Comparison of ENCODE assay signal across 25 cellular contexts in the genomic region with DNA sequence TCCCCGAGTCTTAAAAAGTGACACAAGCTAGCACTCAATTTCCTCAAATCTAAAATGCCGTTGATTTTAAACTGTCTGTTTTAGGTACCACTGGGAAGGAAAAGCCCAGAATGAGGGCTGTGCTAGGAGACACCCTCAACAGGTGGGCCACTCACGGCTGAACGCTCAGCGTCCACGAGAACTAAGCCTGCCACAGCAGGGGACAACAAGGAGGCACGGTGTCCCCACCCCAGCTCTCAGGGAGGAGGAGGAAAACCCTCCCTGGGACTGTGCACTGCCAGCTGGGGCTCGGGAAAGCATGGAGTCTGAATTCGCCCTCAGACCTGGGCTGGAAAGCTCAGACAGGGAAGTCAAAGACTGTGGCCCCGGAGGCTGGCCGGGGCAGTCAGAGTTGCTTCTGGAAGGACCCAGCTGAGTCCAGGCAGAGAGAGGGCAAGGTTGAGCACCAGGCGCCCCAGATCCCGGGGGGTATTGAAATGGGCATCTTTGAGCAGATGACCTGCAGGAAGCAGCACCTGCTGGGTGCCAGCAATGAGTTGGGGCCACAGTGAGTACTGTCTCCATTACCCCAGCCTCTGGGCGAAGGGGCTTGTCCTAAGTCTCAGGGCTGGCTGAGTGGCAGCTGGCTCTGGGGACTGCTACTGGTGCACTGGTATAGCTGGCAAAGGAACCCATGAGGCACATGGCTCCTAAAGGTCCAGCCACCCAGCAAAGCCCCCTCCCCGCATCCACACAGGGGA. TPM values are rescaled to one million over a fixed set of nuclear protein-coding genes. Genes with fewer than 3 reads are reported as not detected.
DNase-seq lines count a peak whose midpoint lies in the region; TF ChIP-seq lines count a peak whose summit lies in the region.
"Had no signal": no experiment of that assay in that cellular context is flagged by ENCODE, and none has a peak within 500 bp of the region (broad histone marks: within the 10 kb centered on the region; RNA-seq: fewer than 3 reads in every experiment).

No MANE protein-coding gene starts in this region.

- H2AFZ ChIP-seq in smooth muscle cell (ENCODE audit: low read depth), result no peak overlapping the region

- H3K79me2 ChIP-seq in smooth muscle cell (ENCODE audit: low read depth), result no peaks in the 10 kb centered on the region
- H3K79me2 ChIP-seq: parathyroid adenoma had no signal

- no peaks in the 10 kb centered on the region for H3F3A ChIP-seq in smooth muscle cell (ENCODE audit: low read depth)

- 78% methylated on average over 15 of the region's 15 CpGs for WGBS in smooth muscle cell (ENCODE audit: low lambda C conversion rate)

- H3K4me3 ChIP-seq in left ventricle myocardium inferior, result no peak overlapping the region
- H3K4me3 ChIP-seq in SJSA1, result peak overlapping the region; percentile 57; the same call in 1 of the 2 replicates
- H3K4me3 ChIP-seq in iPS-20b (ENCODE audit: low read length), result peak overlapping the region; percentile 83; the same call in 1 of the 2 replicates
- no peak overlapping the region for H3K4me3 ChIP-seq in smooth muscle cell

- H3K9ac ChIP-seq in iPS-20b (ENCODE audit: low read depth, low read length) (no peak overlapping the region), smooth muscle cell (ENCODE audit: low read depth) (no peak overlapping the region)
- H3K9ac ChIP-seq: parathyroid adenoma had no signal

- intact Hi-C loops in left ventricle myocardium inferior (cut with micrococcal nuclease), result loop anchor here (10.0 kb wide), 2 partner anchors 127 to 347 kb away; no protein-coding TSS in a partner anchor
- intact Hi-C loops in cardiac septum (cut with DNase I), result loop anchor here (5.0 kb wide), 1 partner anchor 349 kb away; no protein-coding TSS in a partner anchor

- H3K27ac ChIP-seq in left ventricle myocardium inferior (replicated peaks), result no peak overlapping the region
- H3K27ac ChIP-seq in SJSA1, result 0 out of 2 replicates have a peak overlapping the region, but pooled peaks have one; percentile 90
- H3K27ac ChIP-seq in iPS-20b (ENCODE audit: low read length), result no peak overlapping the region
- no peak overlapping the region for H3K27ac ChIP-seq in smooth muscle cell (ENCODE audit: low read depth)
- H3K27ac ChIP-seq: esophagus squamous epithelium, parathyroid adenoma, suprapubic skin had no signal

- DNase-seq in left ventricle myocardium inferior (peak; percentile 11), cardiac septum (ENCODE audit: low spot score) (no peak), SJSA1 (ENCODE audit: low read depth in 1 of 2, low spot score in 2 of 2) (no peak), smooth muscle cell (lab: John Stamatoyannopoulos, UW; ENCODE audit: unreplicated experiment) (no peak), OCI-M1 (lab: John Stamatoyannopoulos, UW) (no peak), AG08396 (ENCODE audit: low spot score) (no peak)
- no peak for DNase-seq in stimulated activated CD4-positive, alpha-beta T cell treated with anti-CD3 and anti-CD28 coated beads, Interleukin-4, amount 100 ng/mL, for 4 hours
- DNase-seq: activated CD4-positive, CD25-positive, alpha-beta regulatory T cell; activated CD8-positive, alpha-beta T cell treated with anti-CD3 and anti-CD28 coated beads for 36 hours; activated T-cell treated with anti-CD3 and anti-CD28 coated beads, Interleukin-2, amount 50 U/mL, for 1 hour; C1 segment of cervical spinal cord; effector memory CD8-positive, alpha-beta T cell; esophagus squamous epithelium; KG1; NCI-H1694 treated with DMSO at 0.1 percent for 48 hours; NCI-H446 treated with DMSO at 0.1 percent for 48 hours; T-helper 9 cell had no signal

- peaks cover 10% of the 10 kb centered on the region for H4K20me1 ChIP-seq in smooth muscle cell (ENCODE audit: low read depth)

- TF ChIP-seq CTCF in left ventricle myocardium inferior (IDR thresholded peaks at IDR 0.05; ENCODE audit: borderline replicate concordance) (no peak), smooth muscle cell (IDR thresholded peaks at IDR 0.05; ENCODE audit: borderline replicate concordance, insufficient read depth, poor library complexity, severe bottlenecking) (no peak)

- peaks cover 95% of the 10 kb centered on the region for H3K27me3 ChIP-seq in left ventricle myocardium inferior (ENCODE audit: low read depth)
- no peaks in the 10 kb centered on the region for H3K27me3 ChIP-seq in SJSA1 (replicated peaks)
- H3K27me3 ChIP-seq in iPS-20b (ENCODE audit: insufficient read depth, low read length), result peaks cover 36% of the 10 kb centered on the region
- no peaks in the 10 kb centered on the region for H3K27me3 ChIP-seq in smooth muscle cell (ENCODE audit: low read depth)

- H3K4me2 ChIP-seq in smooth muscle cell, result peak overlapping the region; percentile 94

- H3K36me3 ChIP-seq in left ventricle myocardium inferior (no peaks in the 10 kb centered on the region), SJSA1 (peaks cover 33% of the 10 kb centered on the region), iPS-20b (ENCODE audit: insufficient read depth, low read depth, low read length) (no peaks in the 10 kb centered on the region), smooth muscle cell (ENCODE audit: low read depth) (no peaks in the 10 kb centered on the region)
- H3K36me3 ChIP-seq: esophagus squamous epithelium, suprapubic skin had no signal

- H3K4me1 ChIP-seq in left ventricle myocardium inferior (peaks cover 13% of the 10 kb centered on the region), SJSA1 (replicated peaks) (peaks cover 87% of the 10 kb centered on the region), iPS-20b (ENCODE audit: insufficient read depth, low read length) (peaks cover 14% of the 10 kb centered on the region; the same call in 1 of the 2 replicates), smooth muscle cell (ENCODE audit: low read depth) (peaks cover 10% of the 10 kb centered on the region)
- H3K4me1 ChIP-seq: parathyroid adenoma had no signal

- H3K9me3 ChIP-seq in left ventricle myocardium inferior (replicated peaks) (no peaks in the 10 kb centered on the region), SJSA1 (replicated peaks) (no peaks in the 10 kb centered on the region), iPS-20b (ENCODE audit: insufficient read depth, low read depth, low read length) (no peaks in the 10 kb centered on the region), smooth muscle cell (replicated peaks; ENCODE audit: low read depth) (no peaks in the 10 kb centered on the region)
- H3K9me3 ChIP-seq: esophagus squamous epithelium, suprapubic skin had no signal

RNA-seq across cellular contexts. Expression of a gene that starts 0.8 kb away (rescaled TPM):
- total RNA-seq in left ventricle myocardium inferior, result 0.27 TPM
- total RNA-seq in cardiac septum, result 0.30 TPM
- total RNA-seq in SJSA1 (2014; rRNA removed; shearing (Covaris generic)), result 130 and 165 TPM in 2 replicates
- total RNA-seq in smooth muscle cell, result 10.9 and 12.0 TPM in 2 replicates
- 33.9 and 35.9 TPM in 2 replicates for polyA plus RNA-seq in smooth muscle cell
- total RNA-seq: activated CD8-positive, alpha-beta T cell treated with anti-CD3 and anti-CD28 coated beads for 36 hours; G401 had no signal

RNA-seq across cellular contexts. Expression of a gene that starts 11.6 kb away (rescaled TPM):
- total RNA-seq in left ventricle myocardium inferior, result not detected
- total RNA-seq in cardiac septum, result not detected
- total RNA-seq in SJSA1 (2014; rRNA removed; shearing (Covaris generic)), result 1.5 and 4.6 TPM in 2 replicates
- not detected in 2 replicates for total RNA-seq in smooth muscle cell
- 0.05 and 0.48 TPM in 2 replicates for polyA plus RNA-seq in smooth muscle cell
- total RNA-seq: activated CD8-positive, alpha-beta T cell treated with anti-CD3 and anti-CD28 coated beads for 36 hours; G401; glomerular endothelial cell; liver; RPMI7951; suprapubic skin had no signal
- polyA plus RNA-seq: aorta, liver had no signal

Comparison
In these comparisons a context has a peak if more than half of its experiments do, and no peak if none do; other contexts are left out.
1. H3K4me3 ChIP-seq: peak in SJSA1 (single experiment) and iPS-20b (single experiment); none in left ventricle myocardium inferior (single experiment) and smooth muscle cell (single experiment).
2. RNA of a gene that starts 0.8 kb away (total RNA-seq): 130 to 165 TPM in SJSA1; 10.9 to 12.0 TPM in smooth muscle cell, 0.30 TPM in cardiac septum (single experiment) and 0.27 TPM in left ventricle myocardium inferior (single experiment); every median in the first group is over 10 times any median in the second.